In the genomic region with DNA sequence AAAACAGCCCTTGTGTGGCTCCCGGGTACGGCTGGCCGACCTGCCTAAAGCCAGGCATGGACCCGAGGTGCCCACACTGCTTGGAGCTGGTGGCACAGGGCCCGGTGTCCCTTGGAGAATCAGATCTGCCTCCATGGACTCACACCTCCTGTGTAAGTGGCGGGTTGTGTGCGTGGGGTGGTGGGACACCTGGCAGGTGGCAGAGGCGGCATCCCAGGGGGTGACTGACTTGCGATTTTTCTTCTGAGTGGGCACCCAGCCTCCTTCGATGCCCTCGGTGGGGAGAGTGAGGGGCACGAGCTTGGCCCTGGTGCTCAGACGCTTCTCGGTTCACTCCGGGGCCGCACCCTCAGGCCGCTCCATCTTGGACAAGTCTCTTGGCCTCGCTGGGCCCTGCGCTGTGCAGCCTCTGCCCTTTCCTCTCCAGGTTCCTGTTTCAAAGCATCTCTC, we compare ENCODE assay signal across 27 cellular contexts.
"Had no signal": no experiment of that assay in that cellular context is flagged by ENCODE, and none has a peak within 500 bp of the region (broad histone marks: within the 10 kb centered on the region; RNA-seq: fewer than 3 reads in every experiment).

No MANE protein-coding gene starts in this region.

- DNase-seq: activated B cell treated with CpG ODN at 0.5 μM for 24 hours; activated CD4-positive, alpha-beta memory T cell treated with anti-CD3 and anti-CD28 coated beads for 36 hours; activated CD4-positive, alpha-beta T cell treated with anti-CD3 and anti-CD28 coated beads for 48 hours; activated CD8-positive, alpha-beta memory T cell treated with anti-CD3 and anti-CD28 coated beads, Interleukin-2, amount 10 ng/mL, durations not matched to agents 7 days and 5 days; activated CD8-positive, alpha-beta memory T cell treated with anti-CD3 and anti-CD28 coated beads, Interleukin-2, amount 50 U/mL, for 4 hours; activated CD8-positive, alpha-beta T cell treated with anti-CD3 and anti-CD28 coated beads, Interleukin-2, amount 10 ng/mL, durations not matched to agents 7 days and 5 days; activated effector memory CD4-positive, alpha-beta T cell treated with anti-CD3 and anti-CD28 coated beads, Interleukin-2, amount 50 U/mL, for 16 hours; activated naive CD4-positive, alpha-beta T cell treated with anti-CD3 and anti-CD28 coated beads for 36 hours; activated naive CD8-positive, alpha-beta T cell treated with anti-CD3 and anti-CD28 coated beads for 36 hours; activated naive CD8-positive, alpha-beta T cell treated with anti-CD3 and anti-CD28 coated beads, Interleukin-2, amount 50 U/mL, for 24 hours; activated T-cell treated with anti-CD3 and anti-CD28 coated beads, Interleukin-2, amount 50 U/mL, for 1 hour; activated T-cell treated with anti-CD3 and anti-CD28 coated beads, Interleukin-2, amount 50 U/mL, for 48 hours; adrenal gland; amygdala; body of pancreas; central memory CD4-positive, alpha-beta T cell; cerebellar nuclear complex; colonic mucosa; dorsolateral prefrontal cortex; effector memory CD4-positive, alpha-beta T cell; endodermal cell; foreskin fibroblast; head of caudate nucleus; T-helper 2 cell; WERI-Rb-1 had no signal

- H3K9me3 ChIP-seq: adrenal gland, body of pancreas, colonic mucosa had no signal

- H3K4me3 ChIP-seq: adrenal gland, body of pancreas, colonic mucosa, dorsolateral prefrontal cortex had no signal

- FAIRE-seq: frontal cortex had no signal

- H3K36me3 ChIP-seq: adrenal gland, colonic mucosa, WERI-Rb-1 had no signal

- H3K27ac ChIP-seq: adrenal gland, body of pancreas, colonic mucosa, dorsolateral prefrontal cortex, WERI-Rb-1 had no signal

- H3K27me3 ChIP-seq: adrenal gland, body of pancreas had no signal

- ATAC-seq: activated CD4-positive, CD25-positive, alpha-beta regulatory T cell treated with anti-CD3 and anti-CD28 coated beads, Interleukin-2, amount 50 U/mL, for 24 hours; activated CD8-positive, alpha-beta memory T cell treated with anti-CD3 and anti-CD28 coated beads, Interleukin-2, amount 10 ng/mL, durations not matched to agents 7 days and 5 days; activated CD8-positive, alpha-beta T cell treated with anti-CD3 and anti-CD28 coated beads, Interleukin-2, amount 10 ng/mL, durations not matched to agents 7 days and 5 days; activated naive CD8-positive, alpha-beta T cell treated with anti-CD3 and anti-CD28 coated beads, Interleukin-2, amount 50 U/mL, for 24 hours; body of pancreas had no signal
